In the genomic region with DNA sequence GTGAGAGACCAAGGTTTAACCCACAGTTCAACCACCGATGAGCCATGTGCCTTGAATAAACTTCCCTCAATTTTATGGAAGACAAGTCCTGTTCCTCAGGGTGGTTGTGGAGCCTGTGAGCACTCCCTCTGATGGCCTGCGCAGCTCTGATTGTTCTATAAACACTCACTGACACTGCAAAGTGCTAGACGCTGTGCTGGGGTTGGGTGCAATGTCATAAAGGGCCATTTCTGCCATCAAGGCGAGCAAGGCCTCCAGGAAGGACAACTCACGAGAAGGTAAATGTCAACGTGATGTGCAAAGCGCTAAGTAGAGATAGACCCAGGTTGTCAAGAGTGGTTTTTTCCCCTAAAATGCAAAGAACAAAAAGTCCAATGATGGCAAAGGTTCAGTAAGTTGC, we compare ENCODE assay signal across 38 cellular contexts.
"Had no signal": no experiment of that assay in that cellular context is flagged by ENCODE, and none has a peak within 500 bp of the region (broad histone marks: within the 10 kb centered on the region; RNA-seq: fewer than 3 reads in every experiment).

No MANE protein-coding gene starts in this region.

- DNase-seq: activated B cell treated with CpG ODN at 0.5 μM for 24 hours; activated CD4-positive, alpha-beta memory T cell treated with anti-CD3 and anti-CD28 coated beads, Interleukin-2, amount 10 ng/mL, durations not matched to agents 7 days and 5 days; activated CD4-positive, alpha-beta T cell treated with anti-CD3 and anti-CD28 coated beads for 4 hours; activated CD4-positive, alpha-beta T cell treated with anti-CD3 and anti-CD28 coated beads, Interleukin-2, amount 10 ng/mL, durations not matched to agents 24 days and 14 days; activated CD4-positive, alpha-beta T cell treated with anti-CD3 and anti-CD28 coated beads, Interleukin-2, amount 50 U/mL, for 1 hour; activated CD4-positive, alpha-beta T cell treated with anti-CD3 and anti-CD28 coated beads, Interleukin-2, amount 50 U/mL, for 4 hours; activated CD4-positive, CD25-positive, alpha-beta regulatory T cell treated with anti-CD3 and anti-CD28 coated beads, Interleukin-2, amount 50 U/mL, for 72 hours; activated CD8-positive, alpha-beta memory T cell treated with anti-CD3 and anti-CD28 coated beads for 24 hours; activated CD8-positive, alpha-beta memory T cell treated with anti-CD3 and anti-CD28 coated beads, Interleukin-2, amount 10 ng/mL, durations not matched to agents 7 days and 5 days; activated CD8-positive, alpha-beta memory T cell treated with anti-CD3 and anti-CD28 coated beads, Interleukin-2, amount 50 U/mL, for 48 hours; activated CD8-positive, alpha-beta T cell treated with anti-CD3 and anti-CD28 coated beads, Interleukin-2, amount 10 ng/mL, durations not matched to agents 7 days and 5 days; activated effector memory CD4-positive, alpha-beta T cell treated with Interleukin-2 at 50 U/mL for 16 hours; activated gamma-delta T cell; activated naive CD4-positive, alpha-beta T cell treated with anti-CD3 and anti-CD28 coated beads, Interleukin-2, amount 10 ng/mL, durations not matched to agents 7 days and 5 days; activated naive CD4-positive, alpha-beta T cell treated with Interleukin-2 at 50 U/mL for 16 hours; activated naive CD8-positive, alpha-beta T cell treated with anti-CD3 and anti-CD28 coated beads, Interleukin-2, amount 10 ng/mL, durations not matched to agents 7 days and 5 days; activated naive CD8-positive, alpha-beta T cell treated with anti-CD3 and anti-CD28 coated beads, Interleukin-2, amount 50 U/mL, for 24 hours; activated T-cell treated with anti-CD3 and anti-CD28 coated beads, Interleukin-2, amount 50 U/mL, for 24 hours; activated T-cell treated with anti-CD3 and anti-CD28 coated beads, Interleukin-2, amount 50 U/mL, for 48 hours; amygdala; anterior cingulate cortex; caudate nucleus; SW 1271; T-helper 1 cell; T-helper 2 cell; T-helper 9 cell had no signal

- H3K4me3 Mint-ChIP-seq: activated B cell treated with CpG ODN at 0.5 μM for 24 hours; activated CD4-positive, alpha-beta memory T cell treated with anti-CD3 and anti-CD28 coated beads, Interleukin-2, amount 10 ng/mL, durations not matched to agents 7 days and 5 days; activated CD4-positive, alpha-beta T cell treated with anti-CD3 and anti-CD28 coated beads, Interleukin-2, amount 10 ng/mL, durations not matched to agents 24 days and 14 days; activated CD8-positive, alpha-beta memory T cell treated with anti-CD3 and anti-CD28 coated beads, Interleukin-2, amount 10 ng/mL, durations not matched to agents 7 days and 5 days; activated CD8-positive, alpha-beta T cell treated with anti-CD3 and anti-CD28 coated beads, Interleukin-2, amount 10 ng/mL, durations not matched to agents 7 days and 5 days; activated naive CD4-positive, alpha-beta T cell treated with anti-CD3 and anti-CD28 coated beads, Interleukin-2, amount 10 ng/mL, durations not matched to agents 7 days and 5 days; activated naive CD4-positive, alpha-beta T cell treated with anti-CD3 and anti-CD28 coated beads, Interleukin-2, amount 50 U/mL, for 24 hours; activated naive CD8-positive, alpha-beta T cell; activated naive CD8-positive, alpha-beta T cell treated with anti-CD3 and anti-CD28 coated beads, Interleukin-2, amount 10 ng/mL, durations not matched to agents 7 days and 5 days; activated naive CD8-positive, alpha-beta T cell treated with anti-CD3 and anti-CD28 coated beads, Interleukin-2, amount 50 U/mL, for 24 hours; activated T-cell treated with anti-CD3 and anti-CD28 coated beads, Interleukin-2, amount 50 U/mL, for 24 hours; brain; central memory CD8-positive, alpha-beta T cell; T-helper 1 cell treated with Interleukin-12 subunit alpha and Interleukin-12 subunit beta and Interleukin-4 antibody, amounts not matched to agents 30 μg/mL and 1 μg/mL, for 36 hours; T-helper 2 cell treated with Interferon-gamma antibody and Interleukin-4, amounts not matched to agents 5 μg/mL and 100 μg/mL, for 36 hours had no signal

- H3K27ac Mint-ChIP-seq: activated B cell treated with CpG ODN at 0.5 μM for 24 hours; activated CD4-positive, alpha-beta memory T cell treated with anti-CD3 and anti-CD28 coated beads, Interleukin-2, amount 10 ng/mL, durations not matched to agents 7 days and 5 days; activated CD4-positive, alpha-beta T cell treated with anti-CD3 and anti-CD28 coated beads, Interleukin-2, amount 10 ng/mL, durations not matched to agents 24 days and 14 days; activated CD8-positive, alpha-beta memory T cell treated with anti-CD3 and anti-CD28 coated beads, Interleukin-2, amount 10 ng/mL, durations not matched to agents 7 days and 5 days; activated CD8-positive, alpha-beta T cell treated with anti-CD3 and anti-CD28 coated beads, Interleukin-2, amount 10 ng/mL, durations not matched to agents 7 days and 5 days; activated naive CD4-positive, alpha-beta T cell treated with anti-CD3 and anti-CD28 coated beads, Interleukin-2, amount 10 ng/mL, durations not matched to agents 7 days and 5 days; activated naive CD4-positive, alpha-beta T cell treated with anti-CD3 and anti-CD28 coated beads, Interleukin-2, amount 50 U/mL, for 24 hours; activated naive CD8-positive, alpha-beta T cell; activated naive CD8-positive, alpha-beta T cell treated with anti-CD3 and anti-CD28 coated beads, Interleukin-2, amount 10 ng/mL, durations not matched to agents 7 days and 5 days; activated naive CD8-positive, alpha-beta T cell treated with anti-CD3 and anti-CD28 coated beads, Interleukin-2, amount 50 U/mL, for 24 hours; activated T-cell treated with anti-CD3 and anti-CD28 coated beads, Interleukin-2, amount 50 U/mL, for 24 hours; activated T-helper 2 cell treated with anti-CD3 and anti-CD28 coated beads, Interferon-gamma antibody, Interleukin-2, Interleukin-4, amounts not matched to agents 10 μg/mL and 5 μg/mL and 100 μg/mL, durations not matched to agents 14 hours and 24 hours and 36 hours; brain; T-helper 1 cell treated with Interleukin-12 subunit alpha and Interleukin-12 subunit beta and Interleukin-4 antibody, amounts not matched to agents 30 μg/mL and 1 μg/mL, for 36 hours; T-helper 2 cell treated with Interferon-gamma antibody and Interleukin-4, amounts not matched to agents 5 μg/mL and 100 μg/mL, for 36 hours had no signal

- H3K27me3 ChIP-seq: ascending aorta had no signal

- H3K27me3 Mint-ChIP-seq: activated CD4-positive, alpha-beta memory T cell treated with anti-CD3 and anti-CD28 coated beads, Interleukin-2, amount 10 ng/mL, durations not matched to agents 7 days and 5 days; activated CD8-positive, alpha-beta memory T cell treated with anti-CD3 and anti-CD28 coated beads, Interleukin-2, amount 10 ng/mL, durations not matched to agents 7 days and 5 days; activated naive CD8-positive, alpha-beta T cell; activated naive CD8-positive, alpha-beta T cell treated with anti-CD3 and anti-CD28 coated beads, Interleukin-2, amount 10 ng/mL, durations not matched to agents 7 days and 5 days; activated naive CD8-positive, alpha-beta T cell treated with anti-CD3 and anti-CD28 coated beads, Interleukin-2, amount 50 U/mL, for 24 hours; brain had no signal

- H3K4me1 Mint-ChIP-seq: activated B cell treated with CpG ODN at 0.5 μM for 24 hours; activated CD4-positive, alpha-beta memory T cell treated with anti-CD3 and anti-CD28 coated beads, Interleukin-2, amount 10 ng/mL, durations not matched to agents 7 days and 5 days; activated CD4-positive, alpha-beta T cell treated with anti-CD3 and anti-CD28 coated beads, Interleukin-2, amount 10 ng/mL, durations not matched to agents 24 days and 14 days; activated CD8-positive, alpha-beta memory T cell treated with anti-CD3 and anti-CD28 coated beads, Interleukin-2, amount 10 ng/mL, durations not matched to agents 7 days and 5 days; brain had no signal

- H3K9me3 Mint-ChIP-seq: activated B cell treated with CpG ODN at 0.5 μM for 24 hours; activated CD4-positive, alpha-beta memory T cell treated with anti-CD3 and anti-CD28 coated beads, Interleukin-2, amount 10 ng/mL, durations not matched to agents 7 days and 5 days; activated CD4-positive, alpha-beta T cell treated with anti-CD3 and anti-CD28 coated beads, Interleukin-2, amount 10 ng/mL, durations not matched to agents 24 days and 14 days; activated naive CD4-positive, alpha-beta T cell treated with anti-CD3 and anti-CD28 coated beads, Interleukin-2, amount 10 ng/mL, durations not matched to agents 7 days and 5 days; activated naive CD4-positive, alpha-beta T cell treated with anti-CD3 and anti-CD28 coated beads, Interleukin-2, amount 50 U/mL, for 24 hours; activated naive CD8-positive, alpha-beta T cell treated with anti-CD3 and anti-CD28 coated beads, Interleukin-2, amount 10 ng/mL, durations not matched to agents 7 days and 5 days; activated naive CD8-positive, alpha-beta T cell treated with anti-CD3 and anti-CD28 coated beads, Interleukin-2, amount 50 U/mL, for 24 hours; activated T-cell treated with anti-CD3 and anti-CD28 coated beads, Interleukin-2, amount 50 U/mL, for 24 hours; activated T-helper 2 cell treated with anti-CD3 and anti-CD28 coated beads, Interferon-gamma antibody, Interleukin-2, Interleukin-4, amounts not matched to agents 10 μg/mL and 5 μg/mL and 100 μg/mL, durations not matched to agents 14 hours and 24 hours and 36 hours; central memory CD8-positive, alpha-beta T cell; T-helper 1 cell treated with Interleukin-12 subunit alpha and Interleukin-12 subunit beta and Interleukin-4 antibody, amounts not matched to agents 30 μg/mL and 1 μg/mL, for 36 hours; T-helper 2 cell treated with Interferon-gamma antibody and Interleukin-4, amounts not matched to agents 5 μg/mL and 100 μg/mL, for 36 hours had no signal

- H3K9me3 ChIP-seq: ascending aorta had no signal

- H3K27ac ChIP-seq: ascending aorta, cardiac muscle cell, VCaP had no signal

- ATAC-seq: activated CD8-positive, alpha-beta memory T cell treated with anti-CD3 and anti-CD28 coated beads, Interleukin-2, amount 10 ng/mL, durations not matched to agents 7 days and 5 days; activated CD8-positive, alpha-beta T cell treated with anti-CD3 and anti-CD28 coated beads, Interleukin-2, amount 10 ng/mL, durations not matched to agents 7 days and 5 days; activated naive CD8-positive, alpha-beta T cell treated with anti-CD3 and anti-CD28 coated beads, Interleukin-2, amount 50 U/mL, for 24 hours had no signal

- H3K36me3 Mint-ChIP-seq: activated CD8-positive, alpha-beta memory T cell treated with anti-CD3 and anti-CD28 coated beads, Interleukin-2, amount 10 ng/mL, durations not matched to agents 7 days and 5 days; activated naive CD4-positive, alpha-beta T cell treated with anti-CD3 and anti-CD28 coated beads, Interleukin-2, amount 10 ng/mL, durations not matched to agents 7 days and 5 days; activated naive CD4-positive, alpha-beta T cell treated with anti-CD3 and anti-CD28 coated beads, Interleukin-2, amount 50 U/mL, for 24 hours; activated naive CD8-positive, alpha-beta T cell; activated naive CD8-positive, alpha-beta T cell treated with anti-CD3 and anti-CD28 coated beads, Interleukin-2, amount 10 ng/mL, durations not matched to agents 7 days and 5 days; brain had no signal

- H3K4me1 ChIP-seq: ascending aorta had no signal

- H3K36me3 ChIP-seq: ascending aorta, cardiac muscle cell had no signal

- H3K4me3 ChIP-seq: ascending aorta, cardiac muscle cell had no signal

- FAIRE-seq: bronchial epithelial cell, TTC549 had no signal
